ENCODE assay signal across 10 cellular contexts in genomic region chr5:139104577-139105271, GRCh38.
DNase-seq lines count a peak whose midpoint lies in the region; ATAC-seq and TF ChIP-seq lines count a peak whose summit lies in the region.
"Had no signal": no experiment of that assay in that cellular context is flagged by ENCODE, and none has a peak within 500 bp of the region (broad histone marks: within the 10 kb centered on the region; RNA-seq: fewer than 3 reads in every experiment).

No MANE protein-coding gene starts in this region.

- H3K4me3 ChIP-seq in AG09309 (ENCODE audit: control insufficient read depth, low read depth, low read length), result peak overlapping the region; percentile 6; the same call in 1 of the 2 replicates

- TF ChIP-seq CTCF in AG09309 (IDR thresholded peaks at IDR 0.05; ENCODE audit: control insufficient read depth, insufficient read depth, low read depth, low read length, missing control alignments), result no peak

- ATAC-seq in HG03095 (IDR thresholded peaks at IDR 0.05; ENCODE audit: unreplicated experiment) (no peak), GM19467 (IDR thresholded peaks at IDR 0.05; ENCODE audit: unreplicated experiment) (no peak)

- DNase-seq in AG09309 (ENCODE audit: low read depth) (peak; percentile 74), NCI-H82 treated with DMSO at 0.1 percent for 48 hours (lab: John Stamatoyannopoulos, UW; ENCODE audit: unreplicated experiment) (peak; percentile 37), fibroblast of peridontal ligament (ENCODE audit: extremely low read depth) (peak; percentile 97), occipital lobe (lab: John Stamatoyannopoulos, UW) (peak; percentile 81), SW480 (ENCODE audit: low spot score) (no peak), AML-193 (lab: John Stamatoyannopoulos, UW) (no peak)
- DNase-seq: DND-41, SIG-M5 had no signal

Comparison
In these comparisons a context has a peak if more than half of its experiments do, and no peak if none do; other contexts are left out.
1. DNase-seq: peak in AG09309 (single experiment), NCI-H82 treated with DMSO at 0.1 percent for 48 hours (single experiment), fibroblast of peridontal ligament (single experiment) and occipital lobe (single experiment); none in SW480 (single experiment) and AML-193 (0 of 2).